In the genomic region with DNA sequence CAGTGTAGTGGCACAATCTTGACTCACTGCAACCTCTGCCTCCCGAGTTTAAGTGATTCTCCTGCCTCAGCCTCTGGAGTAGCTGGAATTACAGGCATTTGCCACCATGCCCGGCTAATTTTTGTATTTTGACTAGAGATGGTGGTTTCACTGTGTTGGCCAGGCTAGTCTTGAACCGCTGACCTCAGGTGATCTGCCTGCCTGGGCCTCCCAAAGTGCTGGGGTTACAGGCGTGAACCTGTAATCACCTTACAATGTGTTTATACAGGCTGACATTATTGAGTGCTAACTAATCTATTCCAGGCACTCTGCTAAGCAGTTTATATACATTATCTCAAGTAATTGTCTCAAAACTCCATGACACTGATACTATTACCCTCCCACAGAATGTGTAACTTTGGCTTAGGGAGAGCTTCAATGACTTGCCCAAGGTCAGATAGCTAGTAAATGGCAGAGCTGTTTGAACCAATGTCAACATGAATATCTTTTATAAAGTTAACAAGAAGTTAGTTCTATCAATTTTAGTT, we compare ENCODE assay signal across 2 cellular contexts.
TF ChIP-seq lines count a peak whose summit lies in the region.

No MANE protein-coding gene starts in this region.

TF ChIP-seq in HEK293, 187 proteins besides CTCF, POLR2A, EP300 and RAD21 (continues in another document):
- TF ChIP-seq SP3 (tag by site-specific recombination; IDR thresholded peaks at IDR 0.05), result no peak
- TF ChIP-seq, protein P1, sequence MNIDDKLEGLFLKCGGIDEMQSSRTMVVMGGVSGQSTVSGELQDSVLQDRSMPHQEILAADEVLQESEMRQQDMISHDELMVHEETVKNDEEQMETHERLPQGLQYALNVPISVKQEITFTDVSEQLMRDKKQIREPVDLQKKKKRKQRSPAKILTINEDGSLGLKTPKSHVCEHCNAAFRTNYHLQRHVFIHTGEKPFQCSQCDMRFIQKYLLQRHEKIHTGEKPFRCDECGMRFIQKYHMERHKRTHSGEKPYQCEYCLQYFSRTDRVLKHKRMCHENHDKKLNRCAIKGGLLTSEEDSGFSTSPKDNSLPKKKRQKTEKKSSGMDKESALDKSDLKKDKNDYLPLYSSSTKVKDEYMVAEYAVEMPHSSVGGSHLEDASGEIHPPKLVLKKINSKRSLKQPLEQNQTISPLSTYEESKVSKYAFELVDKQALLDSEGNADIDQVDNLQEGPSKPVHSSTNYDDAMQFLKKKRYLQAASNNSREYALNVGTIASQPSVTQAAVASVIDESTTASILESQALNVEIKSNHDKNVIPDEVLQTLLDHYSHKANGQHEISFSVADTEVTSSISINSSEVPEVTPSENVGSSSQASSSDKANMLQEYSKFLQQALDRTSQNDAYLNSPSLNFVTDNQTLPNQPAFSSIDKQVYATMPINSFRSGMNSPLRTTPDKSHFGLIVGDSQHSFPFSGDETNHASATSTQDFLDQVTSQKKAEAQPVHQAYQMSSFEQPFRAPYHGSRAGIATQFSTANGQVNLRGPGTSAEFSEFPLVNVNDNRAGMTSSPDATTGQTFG (tag by site-specific recombination; IDR thresholded peaks at IDR 0.05; ENCODE audit: borderline replicate concordance), result no peak
- peak; percentile 67 for TF ChIP-seq PRDM6 (tag by site-specific recombination; IDR thresholded peaks at IDR 0.05)
- TF ChIP-seq, protein P2, sequence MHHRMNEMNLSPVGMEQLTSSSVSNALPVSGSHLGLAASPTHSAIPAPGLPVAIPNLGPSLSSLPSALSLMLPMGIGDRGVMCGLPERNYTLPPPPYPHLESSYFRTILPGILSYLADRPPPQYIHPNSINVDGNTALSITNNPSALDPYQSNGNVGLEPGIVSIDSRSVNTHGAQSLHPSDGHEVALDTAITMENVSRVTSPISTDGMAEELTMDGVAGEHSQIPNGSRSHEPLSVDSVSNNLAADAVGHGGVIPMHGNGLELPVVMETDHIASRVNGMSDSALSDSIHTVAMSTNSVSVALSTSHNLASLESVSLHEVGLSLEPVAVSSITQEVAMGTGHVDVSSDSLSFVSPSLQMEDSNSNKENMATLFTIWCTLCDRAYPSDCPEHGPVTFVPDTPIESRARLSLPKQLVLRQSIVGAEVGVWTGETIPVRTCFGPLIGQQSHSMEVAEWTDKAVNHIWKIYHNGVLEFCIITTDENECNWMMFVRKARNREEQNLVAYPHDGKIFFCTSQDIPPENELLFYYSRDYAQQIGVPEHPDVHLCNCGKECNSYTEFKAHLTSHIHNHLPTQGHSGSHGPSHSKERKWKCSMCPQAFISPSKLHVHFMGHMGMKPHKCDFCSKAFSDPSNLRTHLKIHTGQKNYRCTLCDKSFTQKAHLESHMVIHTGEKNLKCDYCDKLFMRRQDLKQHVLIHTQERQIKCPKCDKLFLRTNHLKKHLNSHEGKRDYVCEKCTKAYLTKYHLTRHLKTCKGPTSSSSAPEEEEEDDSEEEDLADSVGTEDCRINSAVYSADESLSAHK (tag by site-specific recombination; IDR thresholded peaks at IDR 0.05), result no peak
- TF ChIP-seq OSR2 (tag by site-specific recombination; IDR thresholded peaks at IDR 0.05), result 0 out of 2 replicates have a peak, but pooled peaks have one; percentile 11
- 0 out of 2 replicates have a peak, but pooled peaks have one; percentile 14 for TF ChIP-seq ZNF394 (tag by site-specific recombination; IDR thresholded peaks at IDR 0.05; ENCODE audit: borderline replicate concordance)
- TF ChIP-seq ZNF623 (tag by site-specific recombination; IDR thresholded peaks at IDR 0.05), result no peak
- no peak for TF ChIP-seq ZNF621 (tag by site-specific recombination; IDR thresholded peaks at IDR 0.05)
- TF ChIP-seq, protein P3, sequence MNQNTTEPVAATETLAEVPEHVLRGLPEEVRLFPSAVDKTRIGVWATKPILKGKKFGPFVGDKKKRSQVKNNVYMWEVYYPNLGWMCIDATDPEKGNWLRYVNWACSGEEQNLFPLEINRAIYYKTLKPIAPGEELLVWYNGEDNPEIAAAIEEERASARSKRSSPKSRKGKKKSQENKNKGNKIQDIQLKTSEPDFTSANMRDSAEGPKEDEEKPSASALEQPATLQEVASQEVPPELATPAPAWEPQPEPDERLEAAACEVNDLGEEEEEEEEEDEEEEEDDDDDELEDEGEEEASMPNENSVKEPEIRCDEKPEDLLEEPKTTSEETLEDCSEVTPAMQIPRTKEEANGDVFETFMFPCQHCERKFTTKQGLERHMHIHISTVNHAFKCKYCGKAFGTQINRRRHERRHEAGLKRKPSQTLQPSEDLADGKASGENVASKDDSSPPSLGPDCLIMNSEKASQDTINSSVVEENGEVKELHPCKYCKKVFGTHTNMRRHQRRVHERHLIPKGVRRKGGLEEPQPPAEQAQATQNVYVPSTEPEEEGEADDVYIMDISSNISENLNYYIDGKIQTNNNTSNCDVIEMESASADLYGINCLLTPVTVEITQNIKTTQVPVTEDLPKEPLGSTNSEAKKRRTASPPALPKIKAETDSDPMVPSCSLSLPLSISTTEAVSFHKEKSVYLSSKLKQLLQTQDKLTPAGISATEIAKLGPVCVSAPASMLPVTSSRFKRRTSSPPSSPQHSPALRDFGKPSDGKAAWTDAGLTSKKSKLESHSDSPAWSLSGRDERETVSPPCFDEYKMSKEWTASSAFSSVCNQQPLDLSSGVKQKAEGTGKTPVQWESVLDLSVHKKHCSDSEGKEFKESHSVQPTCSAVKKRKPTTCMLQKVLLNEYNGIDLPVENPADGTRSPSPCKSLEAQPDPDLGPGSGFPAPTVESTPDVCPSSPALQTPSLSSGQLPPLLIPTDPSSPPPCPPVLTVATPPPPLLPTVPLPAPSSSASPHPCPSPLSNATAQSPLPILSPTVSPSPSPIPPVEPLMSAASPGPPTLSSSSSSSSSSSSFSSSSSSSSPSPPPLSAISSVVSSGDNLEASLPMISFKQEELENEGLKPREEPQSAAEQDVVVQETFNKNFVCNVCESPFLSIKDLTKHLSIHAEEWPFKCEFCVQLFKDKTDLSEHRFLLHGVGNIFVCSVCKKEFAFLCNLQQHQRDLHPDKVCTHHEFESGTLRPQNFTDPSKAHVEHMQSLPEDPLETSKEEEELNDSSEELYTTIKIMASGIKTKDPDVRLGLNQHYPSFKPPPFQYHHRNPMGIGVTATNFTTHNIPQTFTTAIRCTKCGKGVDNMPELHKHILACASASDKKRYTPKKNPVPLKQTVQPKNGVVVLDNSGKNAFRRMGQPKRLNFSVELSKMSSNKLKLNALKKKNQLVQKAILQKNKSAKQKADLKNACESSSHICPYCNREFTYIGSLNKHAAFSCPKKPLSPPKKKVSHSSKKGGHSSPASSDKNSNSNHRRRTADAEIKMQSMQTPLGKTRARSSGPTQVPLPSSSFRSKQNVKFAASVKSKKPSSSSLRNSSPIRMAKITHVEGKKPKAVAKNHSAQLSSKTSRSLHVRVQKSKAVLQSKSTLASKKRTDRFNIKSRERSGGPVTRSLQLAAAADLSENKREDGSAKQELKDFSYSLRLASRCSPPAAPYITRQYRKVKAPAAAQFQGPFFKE (tag by site-specific recombination; IDR thresholded peaks at IDR 0.05; ENCODE audit: borderline replicate concordance), result no peak

TF ChIP-seq in K562, 482 proteins besides CTCF, POLR2A, EP300 and RAD21:
- peak; percentile 32 to 54; a peak in 2 of 4 replicates for TF ChIP-seq KDM1A (IDR thresholded peaks at IDR 0.05)
- peak; percentile 57; the same call in 1 of the 2 replicates for TF ChIP-seq CBFA2T3 (IDR thresholded peaks at IDR 0.05)
- peak; percentile 26; the same call in 1 of the 2 replicates for TF ChIP-seq ESRRA (IDR thresholded peaks at IDR 0.05; ENCODE audit: borderline replicate concordance, low read depth)
- no peak for TF ChIP-seq SREBF2 (CRISPR knock-in tag; IDR thresholded peaks at IDR 0.05)
- no peak for TF ChIP-seq ZNF239 (CRISPR knock-in tag; IDR thresholded peaks at IDR 0.05)
- TF ChIP-seq TCF3 (CRISPR knock-in tag; IDR thresholded peaks at IDR 0.05), result 0 out of 2 replicates have a peak, but pooled peaks have one; percentile 17
- no peak for TF ChIP-seq ARHGAP35 (IDR thresholded peaks at IDR 0.05; ENCODE audit: partially characterized antibody)
- TF ChIP-seq, protein P4, sequence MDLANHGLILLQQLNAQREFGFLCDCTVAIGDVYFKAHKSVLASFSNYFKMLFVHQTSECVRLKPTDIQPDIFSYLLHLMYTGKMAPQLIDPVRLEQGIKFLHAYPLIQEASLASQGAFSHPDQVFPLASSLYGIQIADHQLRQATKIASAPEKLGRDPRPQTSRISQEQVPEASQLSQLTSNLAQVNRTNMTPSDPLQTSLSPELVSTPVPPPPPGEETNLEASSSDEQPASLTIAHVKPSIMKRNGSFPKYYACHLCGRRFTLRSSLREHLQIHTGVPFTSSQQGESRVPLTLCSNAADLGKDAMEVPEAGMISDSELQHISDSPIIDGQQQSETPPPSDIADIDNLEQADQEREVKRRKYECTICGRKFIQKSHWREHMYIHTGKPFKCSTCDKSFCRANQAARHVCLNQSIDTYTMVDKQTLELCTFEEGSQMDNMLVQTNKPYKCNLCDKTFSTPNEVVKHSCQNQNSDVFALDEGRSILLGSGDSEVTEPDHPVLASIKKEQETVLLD (IDR thresholded peaks at IDR 0.05), result no peak
- no peak for TF ChIP-seq E2F1 (CRISPR knock-in tag; IDR thresholded peaks at IDR 0.05)
- TF ChIP-seq RCOR1 (IDR thresholded peaks at IDR 0.05; ENCODE audit: borderline replicate concordance in 1 of 2, low read depth in 2 of 2, low read length in 2 of 2), result 0 out of 4 replicates have a peak, but pooled peaks of 1 of the 2 experiments have one; percentile 14
- TF ChIP-seq DLX4 (CRISPR knock-in tag; IDR thresholded peaks at IDR 0.05), result no peak
- no peak for TF ChIP-seq RERE (CRISPR knock-in tag; IDR thresholded peaks at IDR 0.05; ENCODE audit: borderline replicate concordance)
- TF ChIP-seq HMBOX1 (IDR thresholded peaks at IDR 0.05), result peak; percentile 70; the same call in 1 of the 2 replicates
TF ChIP-seq in K562: peak in this region for 6.
